In genomic region chr16:50509521-50510341, GRCh38 we compare ENCODE assay signal across 8 cellular contexts. TPM values are rescaled to one million over a fixed set of nuclear protein-coding genes. Genes with fewer than 3 reads are reported as not detected.
DNase-seq lines count a peak whose midpoint lies in the region; ATAC-seq and TF ChIP-seq lines count a peak whose summit lies in the region.

No MANE protein-coding gene starts in this region.

- H2BK120ac ChIP-seq in mesenchymal stem cell (ENCODE audit: low read depth, low read length), result no peak overlapping the region

- intact Hi-C loops in Right ventricle myocardium inferior (cut with DNase I), result no loop called here

- H3K4me3 ChIP-seq in cardiac muscle cell (no peak overlapping the region), astrocyte of the spinal cord (ENCODE audit: low read depth, low read length) (no peak overlapping the region), mesenchymal stem cell (ENCODE audit: insufficient read depth in 1 of 2, low read depth in 1 of 2, low read length in 2 of 2) (no peak overlapping the region)

- DNase-seq in cardiac muscle cell (ENCODE audit: low read depth in 1 of 2, low spot score in 1 of 2) (peak; percentile 8 to 34), Right ventricle myocardium inferior (ENCODE audit: missing footprints) (no peak), RPMI8226 (peak; percentile 26), astrocyte of the spinal cord (ENCODE audit: low read depth, low spot score) (peak; percentile 5), mesenchymal stem cell (peak; percentile 6)

- TF ChIP-seq CTCF in cardiac muscle cell (IDR thresholded peaks at IDR 0.05; ENCODE audit: low read depth, low read length) (peak; percentile 77), astrocyte of the spinal cord (IDR thresholded peaks at IDR 0.05; ENCODE audit: low read depth, low read length) (peak; percentile 67)

- H2AFZ ChIP-seq in mesenchymal stem cell (ENCODE audit: low read depth, low read length), result no peak overlapping the region

- H2BK12ac ChIP-seq in mesenchymal stem cell (ENCODE audit: low read length in 2 of 2), result no peak overlapping the region

- H3K36me3 ChIP-seq in cardiac muscle cell (no peaks in the 10 kb centered on the region), mesenchymal stem cell (ENCODE audit: control insufficient read depth in 1 of 2, insufficient read depth in 2 of 2, low read depth in 1 of 2, low read length in 2 of 2) (no peaks in the 10 kb centered on the region)

- no peak overlapping the region for H3K18ac ChIP-seq in mesenchymal stem cell (ENCODE audit: low read depth in 1 of 2, low read length in 2 of 2)

- no peaks in the 10 kb centered on the region for H3K4me1 ChIP-seq in cardiac muscle cell (ENCODE audit: low read depth)
- H3K4me1 ChIP-seq in mesenchymal stem cell (ENCODE audit: control insufficient read depth, insufficient read depth, low read depth, low read length), result no peaks in the 10 kb centered on the region

- no peaks in the 10 kb centered on the region for H3K9me3 ChIP-seq in cardiac muscle cell (ENCODE audit: low read depth)
- H3K9me3 ChIP-seq in mesenchymal stem cell (ENCODE audit: control insufficient read depth, low read length), result no peaks in the 10 kb centered on the region

- H4K8ac ChIP-seq in mesenchymal stem cell (ENCODE audit: low read length), result no peak overlapping the region

- no peak overlapping the region for H2BK5ac ChIP-seq in mesenchymal stem cell (ENCODE audit: low read depth, low read length, poor library complexity, severe bottlenecking)

- H2AK5ac ChIP-seq in mesenchymal stem cell (ENCODE audit: low read length, severe bottlenecking), result no peak overlapping the region

- H3K79me1 ChIP-seq in mesenchymal stem cell (replicated peaks; ENCODE audit: low read length, poor library complexity, severe bottlenecking), result no peaks in the 10 kb centered on the region

- in situ Hi-C loops in astrocyte of the spinal cord (cut with HindIII; ENCODE audit: low sequenced_read_pairs), result no loop called here

- H3K27ac ChIP-seq in cardiac muscle cell (no peak overlapping the region), mesenchymal stem cell (ENCODE audit: low read length, poor library complexity, severe bottlenecking) (no peak overlapping the region)

- H3K27me3 ChIP-seq in cardiac muscle cell, result peaks cover 11% of the 10 kb centered on the region
- peaks cover 4 to 28% of the 10 kb centered on the region in 2 experiments for H3K27me3 ChIP-seq in mesenchymal stem cell (ENCODE audit: control insufficient read depth in 1 of 2, insufficient read depth in 1 of 2, low read length in 2 of 2)

- no peak overlapping the region for H3K4me2 ChIP-seq in mesenchymal stem cell (ENCODE audit: low read length, poor library complexity, severe bottlenecking)

- no peak overlapping the region for H2BK15ac ChIP-seq in mesenchymal stem cell (ENCODE audit: low read depth, poor library complexity, severe bottlenecking)

- H3K4ac ChIP-seq in mesenchymal stem cell (ENCODE audit: low read depth in 1 of 2, low read length in 2 of 2), result no peak overlapping the region

- no peak overlapping the region for H3K14ac ChIP-seq in mesenchymal stem cell (ENCODE audit: low read length in 2 of 2)

- no peak overlapping the region for H3K23ac ChIP-seq in mesenchymal stem cell (ENCODE audit: low read length in 2 of 2)

- no peak for ATAC-seq in Right ventricle myocardium inferior
- ATAC-seq in HG02610 (IDR thresholded peaks at IDR 0.05; ENCODE audit: unreplicated experiment), result no peak
- no peak for ATAC-seq in HG03139 (IDR thresholded peaks at IDR 0.05; ENCODE audit: unreplicated experiment)
- ATAC-seq in HG03565 (IDR thresholded peaks at IDR 0.05; ENCODE audit: unreplicated experiment), result no peak

- no peak overlapping the region for H3K9ac ChIP-seq in mesenchymal stem cell (ENCODE audit: low read length)

- 54% methylated on average over 10 of the region's 10 CpGs for WGBS in mesenchymal stem cell

- no peak overlapping the region for H4K91ac ChIP-seq in mesenchymal stem cell (ENCODE audit: low read length)

RNA-seq across cellular contexts. Expression of gene NKD1, which starts 38.5 kb away (rescaled TPM):
- total RNA-seq in cardiac muscle cell (0.86 and 1.8 TPM in 2 replicates), Right ventricle myocardium inferior (0.43 TPM)
- 0.45 and 1.4 TPM in 2 replicates for polyA plus RNA-seq in cardiac muscle cell
- polyA plus RNA-seq in mesenchymal stem cell (2013, experiment 1 of 2), result 0.06 TPM
- polyA plus RNA-seq in mesenchymal stem cell (2013, experiment 2 of 2), result 0.10 TPM
